In genomic region chr2:203690110-203691047, GRCh38 we compare ENCODE assay signal across 1 cellular context.
TF ChIP-seq lines count a peak whose summit lies in the region.

No MANE protein-coding gene starts in this region.

TF ChIP-seq in GM12878, 131 proteins besides CTCF, POLR2A, EP300 and RAD21 (continued from another document):
- TF ChIP-seq BCLAF1 (IDR thresholded peaks at IDR 0.05) = no peak
